Comparison of ENCODE assay signal across 7 cellular contexts in the genomic region with DNA sequence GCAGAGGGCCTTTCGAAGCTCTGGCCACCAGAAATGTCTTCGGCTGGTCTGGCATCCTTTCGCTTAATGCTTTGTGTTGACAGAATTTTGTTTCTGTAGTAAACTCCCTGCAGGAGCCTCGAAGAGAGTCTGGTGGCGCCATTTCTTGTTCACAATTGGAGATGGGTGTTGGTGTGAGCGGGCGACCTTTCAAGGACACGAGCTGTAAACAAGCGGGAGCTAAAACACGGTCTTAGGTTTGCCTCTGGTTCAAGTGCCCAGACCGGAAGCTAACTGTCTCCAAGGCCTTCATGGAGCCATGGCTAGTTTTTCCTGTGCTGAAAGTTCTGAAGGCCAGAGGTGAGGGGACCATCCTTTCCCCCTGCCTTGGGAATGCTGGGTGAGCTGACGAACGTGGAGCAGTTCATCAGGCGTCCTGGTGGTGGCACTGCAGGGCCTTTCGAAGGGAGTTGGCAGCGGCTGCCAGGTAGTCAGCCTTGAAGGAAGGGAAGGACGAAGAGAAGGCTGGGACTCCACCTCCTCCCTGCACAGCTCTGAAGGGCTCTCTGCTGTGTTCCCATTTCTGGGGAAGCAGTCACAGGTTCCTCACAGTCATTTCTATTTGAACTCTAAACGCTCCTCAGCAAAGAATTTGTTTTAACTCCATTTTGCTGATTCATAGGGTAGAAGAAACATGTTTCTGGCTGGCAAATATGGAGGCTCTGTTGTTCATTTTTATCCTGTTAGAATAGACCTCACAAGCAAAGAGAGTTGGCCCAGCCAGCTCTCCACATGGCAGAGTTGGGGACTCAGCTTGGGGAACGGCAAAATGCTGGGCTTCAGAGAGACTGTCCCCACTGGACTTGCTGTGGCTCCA. TPM values are rescaled to one million over a fixed set of nuclear protein-coding genes. Genes with fewer than 3 reads are reported as not detected.
A peak's percentile ranks its signal among the peaks of the same experiment; 100 is the strongest.
DNase-seq lines count a peak whose midpoint lies in the region; ATAC-seq and TF ChIP-seq lines count a peak whose summit lies in the region.

No MANE protein-coding gene starts in this region.

- in situ Hi-C loops in GM13976 (cut with MboI; ENCODE audit: low sequenced_read_pairs, unreplicated experiment): no loop called here

- peak; percentile 93 for TF ChIP-seq CTCF in GM13976 (IDR thresholded peaks at IDR 0.05; ENCODE audit: borderline replicate concordance, control extremely low read depth, extremely low read depth, insufficient read depth, missing control alignments)

- ATAC-seq in HG02973 (IDR thresholded peaks at IDR 0.05; ENCODE audit: unreplicated experiment) (peak; percentile 63), left lobe of liver (peak; percentile 98)

- peak; percentile 86 for DNase-seq in GM13976 (ENCODE audit: low spot score)
- DNase-seq in NCI-H2196 treated with DMSO at 0.1 percent for 48 hours (lab: John Stamatoyannopoulos, UW; ENCODE audit: unreplicated experiment): peak; percentile 75
- peak; percentile 52 to 60 for DNase-seq in activated CD4-positive, alpha-beta T cell treated with anti-CD3 and anti-CD28 coated beads for 24 hours (ENCODE audit: low read depth in 2 of 2)
- peak; percentile 87 for DNase-seq in cerebellar cortex (ENCODE audit: low spot score)
- peak; percentile 68 for DNase-seq in left lobe of liver (ENCODE audit: low spot score)
- DNase-seq in stimulated activated CD4-positive, alpha-beta T cell treated with anti-CD3 and anti-CD28 coated beads, TNF-alpha, amount 100 ng/mL, for 1 hour (ENCODE audit: low read depth in 3 of 3, low spot score in 1 of 3): peak; percentile 18 to 62 (median 40)

RNA-seq across cellular contexts. Expression of a gene that starts 35.2 kb away (rescaled TPM):
- total RNA-seq in left lobe of liver: 3.0 TPM

RNA-seq across cellular contexts. Expression of a gene that starts 35.3 kb away (rescaled TPM):
- total RNA-seq in left lobe of liver: 9.0 TPM

Comparison
In these comparisons a context has a peak if more than half of its experiments do, and no peak if none do; other contexts are left out.
1. Peak in every context shown above with its lines: DNase-seq and ATAC-seq.